15 cellular contexts compared by ENCODE assay signal in the genomic region with DNA sequence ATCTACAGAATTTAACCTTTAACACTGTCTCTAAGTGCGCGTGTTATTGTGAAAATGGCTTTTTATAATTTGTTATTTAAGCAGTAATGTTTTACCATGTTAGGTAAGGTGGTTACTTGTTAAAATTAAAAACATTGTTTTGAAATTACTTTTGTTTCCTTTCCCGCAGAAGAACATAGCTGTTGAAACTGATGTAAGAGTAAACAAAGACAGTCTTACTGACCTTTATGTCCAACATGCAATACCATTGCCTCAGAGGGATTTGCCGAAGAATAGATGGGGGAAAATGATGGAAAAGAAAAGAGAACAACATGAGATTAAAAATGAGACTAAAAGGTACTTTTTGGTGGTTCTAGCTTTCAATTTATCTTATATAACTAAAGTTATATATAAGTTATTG. TPM values are rescaled to one million over a fixed set of nuclear protein-coding genes. Genes with fewer than 3 reads are reported as not detected.
DNase-seq lines count a peak whose midpoint lies in the region; ATAC-seq and TF ChIP-seq lines count a peak whose summit lies in the region.
"Had no signal": no experiment of that assay in that cellular context is flagged by ENCODE, and none has a peak within 500 bp of the region (broad histone marks: within the 10 kb centered on the region; RNA-seq: fewer than 3 reads in every experiment).

No MANE protein-coding gene starts in this region.

- DNase-seq in activated T-cell treated with anti-CD3 and anti-CD28 coated beads, Interleukin-2, amount 50 U/mL, for 24 hours, result no peak
- DNase-seq in activated T-cell treated with anti-CD3 and anti-CD28 coated beads, Interleukin-2, amount 50 U/mL, for 1 hour, result no peak
- DNase-seq in SK-N-MC (ENCODE audit: low read depth, low spot score), result no peak
- peak; percentile 58 for DNase-seq in fibroblast of villous mesenchyme (ENCODE audit: low read depth)
- no peak for DNase-seq in smooth muscle cell (lab: John Stamatoyannopoulos, UW; ENCODE audit: unreplicated experiment)
- DNase-seq in amygdala (lab: John Stamatoyannopoulos, UW), result no peak
- no peak for DNase-seq in NCI-H1048 (lab: John Stamatoyannopoulos, UW)
- DNase-seq: activated CD4-positive, alpha-beta T cell treated with anti-CD3 and anti-CD28 coated beads for 1 hour; colonic mucosa; HCEC 1CT; NCI-H526 treated with DMSO at 0.1 percent for 48 hours; small intestine; uterus had no signal

- H2AFZ ChIP-seq in smooth muscle cell (ENCODE audit: low read depth), result no peak overlapping the region

- H3K36me3 Mint-ChIP-seq in activated T-cell treated with anti-CD3 and anti-CD28 coated beads, Interleukin-2, amount 50 U/mL, for 24 hours (ENCODE audit: low read depth), result peaks cover 78% of the 10 kb centered on the region

- 96% methylated on average over 4 of the region's 4 CpGs for WGBS in smooth muscle cell (ENCODE audit: low lambda C conversion rate)

- H3K4me1 ChIP-seq in smooth muscle cell (ENCODE audit: low read depth), result peaks cover 20% of the 10 kb centered on the region

- peak overlapping the region; percentile 94 for H3K4me2 ChIP-seq in smooth muscle cell

- H3F3A ChIP-seq in smooth muscle cell (ENCODE audit: low read depth), result no peaks in the 10 kb centered on the region

- no peaks in the 10 kb centered on the region for H3K27me3 Mint-ChIP-seq in activated T-cell treated with anti-CD3 and anti-CD28 coated beads, Interleukin-2, amount 50 U/mL, for 24 hours

- H3K27ac ChIP-seq in SK-N-MC (no peak overlapping the region), smooth muscle cell (ENCODE audit: low read depth) (no peak overlapping the region)
- H3K27ac ChIP-seq: colonic mucosa, SJSA1, uterus had no signal

- no peaks in the 10 kb centered on the region for H3K9me3 Mint-ChIP-seq in activated T-cell treated with anti-CD3 and anti-CD28 coated beads, Interleukin-2, amount 50 U/mL, for 24 hours

- TF ChIP-seq CTCF in fibroblast of villous mesenchyme (IDR thresholded peaks at IDR 0.05; ENCODE audit: insufficient read depth, low read depth, low read length), result no peak
- no peak for TF ChIP-seq CTCF in smooth muscle cell (IDR thresholded peaks at IDR 0.05; ENCODE audit: borderline replicate concordance, insufficient read depth, poor library complexity, severe bottlenecking)

- H3K36me3 ChIP-seq in SK-N-MC (ENCODE audit: insufficient read depth, low read length) (peaks cover 55% of the 10 kb centered on the region), smooth muscle cell (ENCODE audit: low read depth) (peaks cover 4% of the 10 kb centered on the region)
- H3K36me3 ChIP-seq: colonic mucosa, uterus had no signal

- H3K4me3 Mint-ChIP-seq in activated T-cell treated with anti-CD3 and anti-CD28 coated beads, Interleukin-2, amount 50 U/mL, for 24 hours, result peak overlapping the region; percentile 100

- H3K4me1 Mint-ChIP-seq in activated T-cell treated with anti-CD3 and anti-CD28 coated beads, Interleukin-2, amount 50 U/mL, for 24 hours (ENCODE audit: low read depth), result peaks cover 40% of the 10 kb centered on the region

- H3K9me3 ChIP-seq in SK-N-MC (ENCODE audit: low read depth, low read length), result no peaks in the 10 kb centered on the region
- H3K9me3 ChIP-seq in smooth muscle cell (replicated peaks; ENCODE audit: low read depth), result no peaks in the 10 kb centered on the region
- H3K9me3 ChIP-seq: colonic mucosa, SJSA1, uterus had no signal

- H3K27me3 ChIP-seq in smooth muscle cell (ENCODE audit: low read depth), result no peaks in the 10 kb centered on the region
- H3K27me3 ChIP-seq: colonic mucosa, SJSA1, uterus had no signal

- no peaks in the 10 kb centered on the region for H4K20me1 ChIP-seq in smooth muscle cell (ENCODE audit: low read depth)

- ATAC-seq in GM21423 (IDR thresholded peaks at IDR 0.05; ENCODE audit: unreplicated experiment), result no peak

- H3K9ac ChIP-seq in SK-N-MC (ENCODE audit: insufficient read length) (peak overlapping the region; percentile 88), smooth muscle cell (ENCODE audit: low read depth) (peak overlapping the region; percentile 99)

- H3K4me3 ChIP-seq in SK-N-MC, result peak overlapping the region; percentile 82
- H3K4me3 ChIP-seq in fibroblast of villous mesenchyme (ENCODE audit: low read depth, low read length), result peak overlapping the region; percentile 92
- H3K4me3 ChIP-seq in smooth muscle cell, result no peak overlapping the region
- H3K4me3 ChIP-seq: uterus had no signal

- peaks cover 43% of the 10 kb centered on the region for H3K79me2 ChIP-seq in smooth muscle cell (ENCODE audit: low read depth)

- peak overlapping the region; percentile 100 for H3K27ac Mint-ChIP-seq in activated T-cell treated with anti-CD3 and anti-CD28 coated beads, Interleukin-2, amount 50 U/mL, for 24 hours

RNA-seq across cellular contexts. Expression of gene C2orf49, which starts 2.1 kb away (rescaled TPM):
- total RNA-seq in fibroblast of villous mesenchyme (12.9 and 23.7 TPM in 2 replicates), smooth muscle cell (23.2 and 37.7 TPM in 2 replicates)
- 17.9 and 18.8 TPM in 2 replicates for polyA plus RNA-seq in smooth muscle cell

RNA-seq across cellular contexts. Expression of gene TGFBRAP1, which starts 9.9 kb away (rescaled TPM):
- total RNA-seq in fibroblast of villous mesenchyme, result 29.4 and 33.2 TPM in 2 replicates
- total RNA-seq in smooth muscle cell, result 10.5 and 11.8 TPM in 2 replicates
- 8.9 and 14.5 TPM in 2 replicates for polyA plus RNA-seq in smooth muscle cell

RNA-seq across cellular contexts. Expression of gene FHL2, which starts 59.4 kb away (rescaled TPM):
- total RNA-seq in fibroblast of villous mesenchyme (343 and 346 TPM in 2 replicates), smooth muscle cell (67.6 and 98.0 TPM in 2 replicates)
- polyA plus RNA-seq in smooth muscle cell, result 64.1 and 82.8 TPM in 2 replicates
